8 cellular contexts compared by ENCODE assay signal in genomic region chr12:124457287-124458219, GRCh38.
A peak's percentile ranks its signal among the peaks of the same experiment; 100 is the strongest.
DNase-seq lines count a peak whose midpoint lies in the region; ATAC-seq, FAIRE-seq and TF ChIP-seq lines count a peak whose summit lies in the region.

No MANE protein-coding gene starts in this region.

- H3K36me3 Mint-ChIP-seq in CD8-positive, alpha-beta memory T cell = peaks cover 0 to 22% (median 4%) of the 10 kb centered on the region in 3 donors
- H3K36me3 Mint-ChIP-seq in T-helper 2 cell treated with Interferon-gamma antibody and Interleukin-4, amounts not matched to agents 5 μg/mL and 100 μg/mL, for 36 hours (ENCODE audit: low read depth) = peaks cover 30% of the 10 kb centered on the region
- peaks cover 48% of the 10 kb centered on the region for H3K36me3 Mint-ChIP-seq in stimulated activated effector memory CD8-positive, alpha-beta T cell treated with anti-CD3 and anti-CD28 coated beads, Interleukin-12 subunit alpha, Interleukin-12 subunit beta, amount 100 ng/mL, for 72 hours

- no TSS peak for BruUV-seq in GM12878 (replicated peaks; lab: Mats Ljungman, UMichigan)

- peaks cover 47% of the 10 kb centered on the region for H3K4me1 ChIP-seq in CD8-positive, alpha-beta memory T cell (ENCODE audit: insufficient read depth, low read length)
- H3K4me1 ChIP-seq in GM12878 (ENCODE audit: control insufficient read depth, insufficient read depth, low read length) = peaks cover 49% of the 10 kb centered on the region
- H3K4me1 ChIP-seq in left lung = peaks cover 35 to 63% of the 10 kb centered on the region in 2 donors

- peak; percentile 76 for FAIRE-seq in GM12878 (lab: Jason Lieb, UNC)

- H3K9ac ChIP-seq in GM12878 (ENCODE audit: control insufficient read depth, insufficient read depth, low read length) = peak overlapping the region; percentile 68

- no peak for TF ChIP-seq EP300 in GM12878 (IDR thresholded peaks at IDR 0.05; ENCODE audit: borderline replicate concordance in 1 of 2, control insufficient read depth in 1 of 2, low read depth in 2 of 2, low read length in 2 of 2)

- H3K27ac Mint-ChIP-seq in CD8-positive, alpha-beta memory T cell = peak overlapping the region; percentile 67 to 97 (median 91)
- peak overlapping the region; percentile 78 for H3K27ac Mint-ChIP-seq in T-helper 2 cell treated with Interferon-gamma antibody and Interleukin-4, amounts not matched to agents 5 μg/mL and 100 μg/mL, for 36 hours
- H3K27ac Mint-ChIP-seq in stimulated activated effector memory CD8-positive, alpha-beta T cell treated with anti-CD3 and anti-CD28 coated beads, Interleukin-12 subunit alpha, Interleukin-12 subunit beta, amount 100 ng/mL, for 72 hours = peak overlapping the region; percentile 89

- H3K27ac ChIP-seq in CD8-positive, alpha-beta memory T cell (ENCODE audit: low read depth, low read length) = peak overlapping the region; percentile 67
- H3K27ac ChIP-seq in GM12878 (ENCODE audit: control insufficient read depth, insufficient read depth) (peak overlapping the region; percentile 89), left lung (peak overlapping the region; percentile 59 to 82)

- no peaks in the 10 kb centered on the region for H3K27me3 ChIP-seq in CD8-positive, alpha-beta memory T cell (ENCODE audit: insufficient read depth, low read length, poor library complexity, severe bottlenecking)
- H3K27me3 ChIP-seq in GM12878 (replicated peaks in 1 of 2; ENCODE audit: control insufficient read depth in 2 of 2, insufficient read depth in 2 of 2, low read length in 1 of 2) (no peaks in the 10 kb centered on the region), left lung (no peaks in the 10 kb centered on the region)

- CTCF ChIA-PET in CD8-positive, alpha-beta memory T cell (lab: Charles Lee) = no interaction called here
- CTCF ChIA-PET in GM12878 (lab: Yijun Ruan, JAX) = interaction anchor here (1.0 to 1.6 kb wide), 3 partner anchors 9 to 314 kb away, joined by 4 read pairs; no protein-coding TSS in a partner anchor

- TF ChIP-seq CTCF in GM12878 (IDR thresholded peaks at IDR 0.05 in 2 of 3, conservative IDR thresholded peaks at IDR 0.05 in 1 of 3; ENCODE audit: control insufficient read depth in 2 of 3, extremely low read depth in 1 of 3, insufficient read depth in 1 of 3, low read depth in 3 of 3, low read length in 3 of 3) = no peak
- TF ChIP-seq CTCF in left lung (IDR thresholded peaks at IDR 0.05) = no peak

- peaks cover 39% of the 10 kb centered on the region for H3K79me2 ChIP-seq in GM12878 (ENCODE audit: control insufficient read depth, insufficient read depth, low read length)

- RAD21 ChIA-PET in GM12878 (lab: Charles Lee; ENCODE audit: unreplicated experiment) = interaction anchor here (0.9 to 1.6 kb wide), 7 partner anchors 9 to 460 kb away, joined by 3 to 10 read pairs (median 4); no protein-coding TSS in a partner anchor

- peak; percentile 41 to 65 (median 57) for DNase-seq in CD8-positive, alpha-beta memory T cell
- peak; percentile 59 for DNase-seq in T-helper 2 cell treated with Interferon-gamma antibody and Interleukin-4, amounts not matched to agents 5 μg/mL and 100 μg/mL, for 36 hours (ENCODE audit: low spot score)
- DNase-seq in GM12878 (ENCODE audit: low read depth, low spot score) (no peak), left lung (peak; percentile 85 to 93), GOT3 (lab: John Stamatoyannopoulos, UW) (no peak), NCI-H82 treated with DMSO at 0.1 percent for 48 hours (lab: John Stamatoyannopoulos, UW; ENCODE audit: unreplicated experiment) (no peak)
- DNase-seq in stimulated activated effector memory CD8-positive, alpha-beta T cell treated with anti-CD3 and anti-CD28 coated beads, Interleukin-12 subunit alpha, Interleukin-12 subunit beta, amount 100 ng/mL, for 72 hours (ENCODE audit: low spot score in 2 of 2) = peak; percentile 46 to 82

- peak; percentile 32 for ATAC-seq in HG02588 (IDR thresholded peaks at IDR 0.05; ENCODE audit: unreplicated experiment)
- ATAC-seq in GM12878 = peak; percentile 64
- peak; percentile 61 for ATAC-seq in left lung
- peak; percentile 44 for ATAC-seq in stimulated activated effector memory CD8-positive, alpha-beta T cell treated with anti-CD3 and anti-CD28 coated beads, Interleukin-12 subunit alpha, Interleukin-12 subunit beta, amount 100 ng/mL, for 72 hours

- H3K4me3 ChIP-seq in CD8-positive, alpha-beta memory T cell (ENCODE audit: low read length) = peak overlapping the region; percentile 54
- H3K4me3 ChIP-seq in GM12878 = peak overlapping the region; percentile 69
- peak overlapping the region; percentile 7 to 42 for H3K4me3 ChIP-seq in left lung

- no peaks in the 10 kb centered on the region for H4K20me1 ChIP-seq in GM12878 (ENCODE audit: control insufficient read depth, insufficient read depth)

- H3K9me3 Mint-ChIP-seq in CD8-positive, alpha-beta memory T cell = no peaks in the 10 kb centered on the region
- no peaks in the 10 kb centered on the region for H3K9me3 Mint-ChIP-seq in T-helper 2 cell treated with Interferon-gamma antibody and Interleukin-4, amounts not matched to agents 5 μg/mL and 100 μg/mL, for 36 hours
- H3K9me3 Mint-ChIP-seq in stimulated activated effector memory CD8-positive, alpha-beta T cell treated with anti-CD3 and anti-CD28 coated beads, Interleukin-12 subunit alpha, Interleukin-12 subunit beta, amount 100 ng/mL, for 72 hours = no peaks in the 10 kb centered on the region

- H3K4me1 Mint-ChIP-seq in CD8-positive, alpha-beta memory T cell = peaks cover 56 to 84% (median 68%) of the 10 kb centered on the region in 3 donors
- peaks cover 30% of the 10 kb centered on the region for H3K4me1 Mint-ChIP-seq in T-helper 2 cell treated with Interferon-gamma antibody and Interleukin-4, amounts not matched to agents 5 μg/mL and 100 μg/mL, for 36 hours (ENCODE audit: low read depth)
- H3K4me1 Mint-ChIP-seq in stimulated activated effector memory CD8-positive, alpha-beta T cell treated with anti-CD3 and anti-CD28 coated beads, Interleukin-12 subunit alpha, Interleukin-12 subunit beta, amount 100 ng/mL, for 72 hours = peaks cover 85% of the 10 kb centered on the region

- no peak for TF ChIP-seq RAD21 in GM12878 (IDR thresholded peaks at IDR 0.05; ENCODE audit: insufficient read depth, low read depth, low read length)

- POLR2A ChIA-PET in CD8-positive, alpha-beta memory T cell (lab: Charles Lee) = interaction anchor here (1.4 kb wide), 1 partner anchor 66 kb away, joined by 3 read pairs; no protein-coding TSS in a partner anchor
- POLR2A ChIA-PET in GM12878 (lab: Charles Lee) = no interaction called here

- no peak overlapping the region for H2AFZ ChIP-seq in GM12878 (ENCODE audit: control insufficient read depth, low read depth, low read length)

- SMC1A ChIA-PET in GM12878 (lab: Charles Lee; ENCODE audit: uncharacterized antibody, unreplicated experiment) = interaction anchor here (1.0 to 3.2 kb wide), 5 partner anchors 9 to 37 kb away, joined by 3 to 13 read pairs (median 3); no protein-coding TSS in a partner anchor

- no peaks in the 10 kb centered on the region for H3K9me3 ChIP-seq in CD8-positive, alpha-beta memory T cell (ENCODE audit: low read length)
- no peaks in the 10 kb centered on the region for H3K9me3 ChIP-seq in GM12878 (replicated peaks; ENCODE audit: control insufficient read depth, insufficient read depth, low read length)
- no peaks in the 10 kb centered on the region for H3K9me3 ChIP-seq in left lung

- WGBS in GM12878 (ENCODE audit: insufficient coverage, insufficient replicate concordance, low lambda C conversion rate, missing lambda C conversion rate) = 11% methylated on average over 35 of the region's 37 CpGs

- no peaks in the 10 kb centered on the region for H3K27me3 Mint-ChIP-seq in CD8-positive, alpha-beta memory T cell
- H3K27me3 Mint-ChIP-seq in T-helper 2 cell treated with Interferon-gamma antibody and Interleukin-4, amounts not matched to agents 5 μg/mL and 100 μg/mL, for 36 hours (ENCODE audit: low read depth) = no peaks in the 10 kb centered on the region

- in situ Hi-C loops in GM12878 (cut with MboI) = no loop called here

- peak; percentile 68 for TF ChIP-seq POLR2A in GM12878 (IDR thresholded peaks at IDR 0.05; ENCODE audit: low read depth, low read length)

- no peaks in the 10 kb centered on the region for H3K36me3 ChIP-seq in CD8-positive, alpha-beta memory T cell (ENCODE audit: insufficient read depth, low read length)
- H3K36me3 ChIP-seq in GM12878 (ENCODE audit: control insufficient read depth in 2 of 2, insufficient read depth in 2 of 2, low read length in 1 of 2) = peaks cover 12 to 26% of the 10 kb centered on the region in 2 experiments; a peak in 3 of 4 replicates
- H3K36me3 ChIP-seq in left lung = peaks cover 0 to 61% of the 10 kb centered on the region in 2 donors

- intact Hi-C loops in GM12878 (cut with micrococcal nuclease; ENCODE audit: unreplicated experiment) = loop anchor here (5.0 to 10.0 kb wide), 2 partner anchors 110 to 227 kb away; partner anchors contain the start of gene NCOR2
- intact Hi-C loops in left lung (cut with DNase I) = no loop called here

- peak overlapping the region; percentile 91 for H3K4me2 ChIP-seq in GM12878 (ENCODE audit: control insufficient read depth, insufficient read depth)

- H3K4me3 Mint-ChIP-seq in CD8-positive, alpha-beta memory T cell = peak overlapping the region; percentile 81 to 93 (median 82)
- peak overlapping the region; percentile 82 for H3K4me3 Mint-ChIP-seq in T-helper 2 cell treated with Interferon-gamma antibody and Interleukin-4, amounts not matched to agents 5 μg/mL and 100 μg/mL, for 36 hours
- H3K4me3 Mint-ChIP-seq in stimulated activated effector memory CD8-positive, alpha-beta T cell treated with anti-CD3 and anti-CD28 coated beads, Interleukin-12 subunit alpha, Interleukin-12 subunit beta, amount 100 ng/mL, for 72 hours = peak overlapping the region; percentile 80

TF ChIP-seq in GM12878, 131 proteins besides CTCF, POLR2A, EP300 and RAD21 (continues in another document):
- TF ChIP-seq BCLAF1 (IDR thresholded peaks at IDR 0.05) = no peak

Comparison
In these comparisons a context has a peak if more than half of its experiments do, and no peak if none do; other contexts are left out.
1. DNase-seq: peak in CD8-positive, alpha-beta memory T cell (5 of 5), T-helper 2 cell treated with Interferon-gamma antibody and Interleukin-4, amounts not matched to agents 5 μg/mL and 100 μg/mL, for 36 hours (single experiment), left lung (2 of 2) and stimulated activated effector memory CD8-positive, alpha-beta T cell treated with anti-CD3 and anti-CD28 coated beads, Interleukin-12 subunit alpha, Interleukin-12 subunit beta, amount 100 ng/mL, for 72 hours (2 of 2); none in GM12878 (single experiment), GOT3 (single experiment) and NCI-H82 treated with DMSO at 0.1 percent for 48 hours (single experiment).
2. Peak in every context shown above with its lines, with median percentiles within 50 percentile points of each other: H3K27ac ChIP-seq, H3K4me3 ChIP-seq, H3K27ac Mint-ChIP-seq, H3K4me3 Mint-ChIP-seq and ATAC-seq.